Comparison of ENCODE assay signal across 19 cellular contexts in genomic region chr4:128462104-128462783, GRCh38.
DNase-seq lines count a peak whose midpoint lies in the region; TF ChIP-seq lines count a peak whose summit lies in the region.
"Had no signal": no experiment of that assay in that cellular context is flagged by ENCODE, and none has a peak within 500 bp of the region (broad histone marks: within the 10 kb centered on the region; RNA-seq: fewer than 3 reads in every experiment).

No MANE protein-coding gene starts in this region.

- POLR2A ChIA-PET in PC-9 (lab: Charles Lee; ENCODE audit: unreplicated experiment), result no interaction called here

- H3K36me3 ChIP-seq in GM23248 (ENCODE audit: low read depth) (no peaks in the 10 kb centered on the region), PC-9 (ENCODE audit: low read depth) (no peaks in the 10 kb centered on the region), iPS-20b (ENCODE audit: insufficient read depth, low read depth, low read length) (no peaks in the 10 kb centered on the region), smooth muscle cell (ENCODE audit: low read depth) (no peaks in the 10 kb centered on the region)
- H3K36me3 ChIP-seq: BLaER1 treated with 17β-estradiol and CSF1 and Interleukin-3, amounts not matched to agents 10 nM and 100 nM; MG63 had no signal

- intact Hi-C loops in PC-9 (cut with micrococcal nuclease; ENCODE audit: unreplicated experiment), result no loop called here

- H3F3A ChIP-seq in GM23248 (ENCODE audit: insufficient read depth) (peaks cover 11% of the 10 kb centered on the region), PC-9 (ENCODE audit: insufficient read depth, low read depth) (peaks cover 5% of the 10 kb centered on the region; the same call in 1 of the 2 replicates), smooth muscle cell (ENCODE audit: low read depth) (peaks cover 10% of the 10 kb centered on the region)

- H3K27me3 ChIP-seq in GM23248 (replicated peaks; ENCODE audit: insufficient read depth) (no peaks in the 10 kb centered on the region), PC-9 (ENCODE audit: insufficient read depth, low read depth) (no peaks in the 10 kb centered on the region), iPS-20b (ENCODE audit: insufficient read depth, low read length) (no peaks in the 10 kb centered on the region), smooth muscle cell (ENCODE audit: low read depth) (no peaks in the 10 kb centered on the region)
- H3K27me3 ChIP-seq: BLaER1 treated with 17β-estradiol and CSF1 and Interleukin-3, amounts not matched to agents 10 nM and 100 nM; MG63 had no signal

- no peak overlapping the region for H3K9ac ChIP-seq in GM23248
- H3K9ac ChIP-seq in iPS-20b (ENCODE audit: low read depth, low read length), result no peak overlapping the region
- H3K9ac ChIP-seq in smooth muscle cell (ENCODE audit: low read depth), result no peak overlapping the region
- H3K9ac ChIP-seq: BLaER1 treated with 17β-estradiol and CSF1 and Interleukin-3, amounts not matched to agents 10 nM and 100 nM had no signal

- H3K79me2 ChIP-seq in GM23248 (ENCODE audit: insufficient read depth) (no peaks in the 10 kb centered on the region), PC-9 (ENCODE audit: low read depth) (no peaks in the 10 kb centered on the region), smooth muscle cell (ENCODE audit: low read depth) (no peaks in the 10 kb centered on the region)

- no peaks in the 10 kb centered on the region for H3K9me2 ChIP-seq in GM23248 (ENCODE audit: insufficient read depth)
- no peaks in the 10 kb centered on the region for H3K9me2 ChIP-seq in PC-9 (ENCODE audit: insufficient read depth)

- WGBS in GM23248 (ENCODE audit: low coverage in 1 of 2, low lambda C conversion rate in 2 of 2, missing lambda C conversion rate in 2 of 2), 2 experiments, result 82 to 84% methylated on average over 8 of the region's 8 CpGs
- 76% methylated on average over 8 of the region's 8 CpGs for WGBS in smooth muscle cell (ENCODE audit: low lambda C conversion rate)

- no peak for TF ChIP-seq CTCF in PC-9 (conservative IDR thresholded peaks at IDR 0.05)
- TF ChIP-seq CTCF in smooth muscle cell (IDR thresholded peaks at IDR 0.05; ENCODE audit: borderline replicate concordance, insufficient read depth, poor library complexity, severe bottlenecking), result no peak

- in situ Hi-C loops in GM23248 (cut with MboI), result no loop called here

- DNase-seq in GM23248 (no peak), PC-9 (no peak), smooth muscle cell (lab: John Stamatoyannopoulos, UW; ENCODE audit: unreplicated experiment) (no peak), NCI-H345 (lab: John Stamatoyannopoulos, UW) (no peak), NCI-H2171 treated with DMSO at 0.1 percent for 48 hours (lab: John Stamatoyannopoulos, UW) (no peak), DMS79 (lab: John Stamatoyannopoulos, UW) (no peak)
- DNase-seq: CD8-positive, alpha-beta memory T cell; DND-41; HFFc6; MG63; NCI-H1092; NCI-H146; NCI-H2081; NCI-H2227 treated with DMSO at 0.1 percent for 48 hours; NK-92 treated with Interleukin-12 subunit alpha and Interleukin-12 subunit beta, amount 100 ng/mL, for 24 hours; OCI-M1 had no signal

- H4K20me1 ChIP-seq in GM23248 (ENCODE audit: insufficient read depth) (no peaks in the 10 kb centered on the region), PC-9 (ENCODE audit: insufficient read depth) (no peaks in the 10 kb centered on the region), smooth muscle cell (ENCODE audit: low read depth) (no peaks in the 10 kb centered on the region)
- H4K20me1 ChIP-seq: BLaER1 treated with 17β-estradiol and CSF1 and Interleukin-3, amounts not matched to agents 10 nM and 100 nM had no signal

- no peaks in the 10 kb centered on the region for H3K9me3 ChIP-seq in GM23248 (ENCODE audit: low read depth)
- H3K9me3 ChIP-seq in PC-9 (ENCODE audit: insufficient read depth, low read depth), result no peaks in the 10 kb centered on the region
- 0 out of 2 replicates have a peak, but pooled peaks cover 3% of the 10 kb centered on the region for H3K9me3 ChIP-seq in iPS-20b (ENCODE audit: insufficient read depth, low read depth, low read length)
- no peaks in the 10 kb centered on the region for H3K9me3 ChIP-seq in smooth muscle cell (replicated peaks; ENCODE audit: low read depth)
- H3K9me3 ChIP-seq: BLaER1 treated with 17β-estradiol and CSF1 and Interleukin-3, amounts not matched to agents 10 nM and 100 nM; MG63 had no signal

- CTCF ChIA-PET in PC-9 (lab: Charles Lee), result no interaction called here

- BruUV-seq in PC-9 (replicated peaks; lab: Mats Ljungman, UMichigan), result no TSS peak

- H3K4me1 ChIP-seq in GM23248 (ENCODE audit: insufficient read depth) (peaks cover 17% of the 10 kb centered on the region), PC-9 (replicated peaks; ENCODE audit: insufficient read depth) (peaks cover 12% of the 10 kb centered on the region), iPS-20b (ENCODE audit: insufficient read depth, low read length) (peaks cover 20% of the 10 kb centered on the region; the same call in 1 of the 2 replicates), smooth muscle cell (ENCODE audit: low read depth) (peaks cover 18% of the 10 kb centered on the region)

- H2AFZ ChIP-seq in GM23248 (no peak overlapping the region), PC-9 (no peak overlapping the region), smooth muscle cell (ENCODE audit: low read depth) (no peak overlapping the region)

- no peak overlapping the region for H3K4me2 ChIP-seq in GM23248 (ENCODE audit: unreplicated experiment)
- 0 out of 2 replicates have a peak overlapping the region, but pooled peaks have one; percentile 52 for H3K4me2 ChIP-seq in PC-9
- H3K4me2 ChIP-seq in smooth muscle cell, result peak overlapping the region; percentile 76
- H3K4me2 ChIP-seq: BLaER1 treated with 17β-estradiol and CSF1 and Interleukin-3, amounts not matched to agents 10 nM and 100 nM had no signal

- H3K4me3 ChIP-seq in GM23248 (no peak overlapping the region), PC-9 (no peak overlapping the region), iPS-20b (ENCODE audit: low read length) (peak overlapping the region; percentile 4; the same call in 1 of the 2 replicates), smooth muscle cell (no peak overlapping the region)
- H3K4me3 ChIP-seq: BLaER1 treated with 17β-estradiol and CSF1 and Interleukin-3, amounts not matched to agents 10 nM and 100 nM; MG63 had no signal

- H3K27ac ChIP-seq in GM23248 (peak overlapping the region; percentile 72; the same call in 1 of the 2 replicates), PC-9 (no peak overlapping the region), iPS-20b (ENCODE audit: low read length) (no peak overlapping the region), smooth muscle cell (ENCODE audit: low read depth) (peak overlapping the region; percentile 73)
- H3K27ac ChIP-seq: BLaER1 treated with 17β-estradiol and CSF1 and Interleukin-3, amounts not matched to agents 10 nM and 100 nM; RWPE1 had no signal

Comparison
In these comparisons a context has a peak if more than half of its experiments do, and no peak if none do; other contexts are left out.
1. H3K27ac ChIP-seq: peak in GM23248 (single experiment) and smooth muscle cell (single experiment); none in PC-9 (single experiment) and iPS-20b (single experiment).